Comparison of ENCODE assay signal across 8 cellular contexts in genomic region chr17:38702166-38702899, GRCh38. TPM values are rescaled to one million over a fixed set of nuclear protein-coding genes. Genes with fewer than 3 reads are reported as not detected.
DNase-seq lines count a peak whose midpoint lies in the region; ATAC-seq lines count a peak whose summit lies in the region.

No MANE protein-coding gene starts in this region.

- POLR2A ChIA-PET in activated CD4-positive, alpha-beta T cell treated with anti-CD3 and anti-CD28 coated beads for 36 hours (lab: Charles Lee) = interaction anchor here (0.7 to 3.4 kb wide), 4 partner anchors 26 to 186 kb away, joined by 3 to 20 read pairs (median 4); partner anchors contain the start of genes EPOP and PSMB3

- peaks cover 33% of the 10 kb centered on the region for H3K36me3 Mint-ChIP-seq in activated CD4-positive, alpha-beta T cell treated with anti-CD3 and anti-CD28 coated beads for 36 hours (ENCODE audit: low read depth)

- DNase-seq in NCI-H226 = peak; percentile 86
- DNase-seq in activated CD4-positive, alpha-beta T cell treated with anti-CD3 and anti-CD28 coated beads for 36 hours = peak; percentile 92
- DNase-seq in stimulated activated CD4-positive, alpha-beta T cell treated with anti-CD3 and anti-CD28 coated beads, Interleukin-15, amount 100 ng/mL, for 24 hours = peak; percentile 86

- peak overlapping the region; percentile 100 for H3K27ac Mint-ChIP-seq in activated CD4-positive, alpha-beta T cell treated with anti-CD3 and anti-CD28 coated beads for 36 hours

- H3K4me3 Mint-ChIP-seq in activated CD4-positive, alpha-beta T cell treated with anti-CD3 and anti-CD28 coated beads for 36 hours = peak overlapping the region; percentile 95

- CTCF ChIA-PET in activated CD4-positive, alpha-beta T cell treated with anti-CD3 and anti-CD28 coated beads for 36 hours (lab: Charles Lee) = interaction anchor here (0.5 to 2.1 kb wide), 5 partner anchors 25 to 144 kb away, joined by 3 to 11 read pairs (median 4); no protein-coding TSS in a partner anchor

- H3K9me3 Mint-ChIP-seq in activated CD4-positive, alpha-beta T cell treated with anti-CD3 and anti-CD28 coated beads for 36 hours (ENCODE audit: low read depth) = no peaks in the 10 kb centered on the region

- H3K27ac ChIP-seq in cingulate gyrus (ENCODE audit: low read depth, low read length) = peak overlapping the region; percentile 79
- peak overlapping the region; percentile 90 for H3K27ac ChIP-seq in layer of hippocampus (ENCODE audit: low read depth, low read length)

- peak; percentile 38 for ATAC-seq in HG02885 (IDR thresholded peaks at IDR 0.05; ENCODE audit: poor library complexity, unreplicated experiment)
- peak; percentile 10 for ATAC-seq in activated CD4-positive, alpha-beta T cell treated with anti-CD3 and anti-CD28 coated beads for 36 hours
- no peak for ATAC-seq in GM18870 (IDR thresholded peaks at IDR 0.05; ENCODE audit: unreplicated experiment)

- H3K27me3 ChIP-seq in layer of hippocampus (ENCODE audit: control insufficient read depth, insufficient read depth, low read length) = no peaks in the 10 kb centered on the region

- H3K4me1 Mint-ChIP-seq in activated CD4-positive, alpha-beta T cell treated with anti-CD3 and anti-CD28 coated beads for 36 hours = peaks cover 48% of the 10 kb centered on the region

- H3K27me3 Mint-ChIP-seq in activated CD4-positive, alpha-beta T cell treated with anti-CD3 and anti-CD28 coated beads for 36 hours = no peaks in the 10 kb centered on the region

- peak overlapping the region; percentile 57 for H3K4me3 ChIP-seq in GM08714 (ENCODE audit: low read length)

- intact Hi-C loops in activated CD4-positive, alpha-beta T cell treated with anti-CD3 and anti-CD28 coated beads for 36 hours (cut with DNase I, micrococcal nuclease) = loop anchor here (2.0 to 5.0 kb wide), 8 partner anchors 122 to 1295 kb away; partner anchors contain the start of genes SYNRG (in 2 of the 2), ACACA (in 1 of the 2), CWC25 (in 1 of the 2) and FBXL20 (in 1 of the 2)

RNA-seq across cellular contexts. Expression of gene MLLT6, which starts 2.7 kb away (rescaled TPM):
- 100 to 1,000 TPM; 168 to 174 TPM for total RNA-seq in activated CD4-positive, alpha-beta T cell treated with anti-CD3 and anti-CD28 coated beads for 36 hours

RNA-seq across cellular contexts. Expression of gene EPOP, which starts 27.6 kb away (rescaled TPM):
- total RNA-seq in activated CD4-positive, alpha-beta T cell treated with anti-CD3 and anti-CD28 coated beads for 36 hours = 10 to 100 TPM; 31.8 to 37.3 TPM

RNA-seq across cellular contexts. Expression of gene CISD3, which starts 27.8 kb away (rescaled TPM):
- 10 to 100 TPM; 49.4 to 58.6 TPM for total RNA-seq in activated CD4-positive, alpha-beta T cell treated with anti-CD3 and anti-CD28 coated beads for 36 hours

RNA-seq across cellular contexts. Expression of gene PCGF2, which starts 45.8 kb away (rescaled TPM):
- total RNA-seq in activated CD4-positive, alpha-beta T cell treated with anti-CD3 and anti-CD28 coated beads for 36 hours = 1 to 10 TPM; 1.6 to 1.7 TPM

RNA-seq across cellular contexts. Expression of gene PSMB3, which starts 50.2 kb away (rescaled TPM):
- total RNA-seq in activated CD4-positive, alpha-beta T cell treated with anti-CD3 and anti-CD28 coated beads for 36 hours = 100 to 1,000 TPM; 337 to 396 TPM
